Comparison of ENCODE assay signal across 8 cellular contexts in the genomic region with DNA sequence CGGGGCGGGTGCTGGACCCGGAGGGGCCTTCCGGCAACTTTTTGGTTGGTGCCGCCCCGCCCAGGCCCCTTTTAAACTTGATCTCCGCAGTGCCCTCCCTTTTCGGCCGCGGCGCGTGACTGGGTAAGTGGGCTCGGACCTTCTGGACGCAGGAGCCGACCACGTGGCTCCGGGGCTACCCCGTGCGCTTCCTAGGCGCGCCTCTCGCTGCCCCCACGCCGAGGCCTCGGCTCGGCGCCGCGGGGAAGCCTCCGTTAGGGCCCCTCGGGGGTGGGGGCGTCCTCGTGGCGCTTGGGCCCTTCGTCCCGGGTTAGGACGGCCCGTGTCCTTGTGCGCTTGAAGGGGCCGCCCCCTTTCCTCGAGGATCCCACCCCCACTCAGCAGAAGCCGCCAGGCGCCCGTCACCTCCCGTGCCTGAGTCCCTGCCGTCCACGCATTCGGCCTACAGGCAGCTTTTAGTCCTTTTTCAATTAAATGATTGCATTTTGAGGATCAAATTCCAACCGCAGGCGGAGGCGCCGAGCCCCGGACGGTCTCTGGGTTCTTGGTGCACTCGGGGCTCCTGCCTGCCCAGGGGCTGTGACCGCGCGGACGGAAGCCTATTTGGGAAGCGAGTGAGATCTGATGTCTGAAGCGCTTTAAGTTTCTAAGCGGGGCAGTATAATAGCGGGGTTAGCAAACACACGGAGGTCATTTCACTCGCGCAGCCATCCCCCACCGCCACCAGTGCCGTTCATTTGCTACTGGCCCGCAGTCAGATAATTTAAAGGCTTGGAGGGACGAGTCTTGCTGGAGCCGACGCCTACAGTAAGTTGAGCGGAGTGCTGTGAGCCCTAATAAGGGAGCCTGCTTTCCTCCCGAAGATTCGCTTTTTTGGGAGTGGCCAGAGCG. TPM values are rescaled to one million over a fixed set of nuclear protein-coding genes. Genes with fewer than 3 reads are reported as not detected.
DNase-seq lines count a peak whose midpoint lies in the region; ATAC-seq and TF ChIP-seq lines count a peak whose summit lies in the region.

No MANE protein-coding gene starts in this region.

- POLR2A ChIA-PET in CD8-positive, alpha-beta memory T cell (lab: Charles Lee): interaction anchor here (0.7 to 1.0 kb wide), 2 partner anchors 32 to 252 kb away, joined by 3 read pairs; partner anchors contain the start of gene TOMM7
- POLR2A ChIA-PET in OCI-LY7 (lab: Charles Lee): interaction anchor here (0.6 to 1.4 kb wide), 6 partner anchors 10 to 199 kb away, joined by 3 to 4 read pairs (median 3); no protein-coding TSS in a partner anchor

- TF ChIP-seq CTCF in OCI-LY7 (conservative IDR thresholded peaks at IDR 0.05; ENCODE audit: low read length) (peak; percentile 58; the same call in 1 of the 2 replicates), fibroblast of pulmonary artery (IDR thresholded peaks at IDR 0.05; ENCODE audit: low read length, missing control alignments) (no peak), nephron progenitor cell (IDR thresholded peaks at IDR 0.05) (peak; percentile 59)

- peaks cover 8% of the 10 kb centered on the region for H3K36me3 ChIP-seq in CD8-positive, alpha-beta memory T cell (ENCODE audit: insufficient read depth, low read length)
- peaks cover 43% of the 10 kb centered on the region for H3K36me3 ChIP-seq in OCI-LY7 (ENCODE audit: insufficient read depth, low read length)

- H3K4me2 ChIP-seq in OCI-LY7 (ENCODE audit: low read length): peak overlapping the region; percentile 90

- H3K36me3 Mint-ChIP-seq in CD8-positive, alpha-beta memory T cell: peaks cover 0 to 29% (median 3%) of the 10 kb centered on the region in 3 donors
- H3K36me3 Mint-ChIP-seq in activated T-helper 1 cell treated with anti-CD3 and anti-CD28 coated beads, Interleukin-12 subunit alpha, Interleukin-12 subunit beta, Interleukin-2, Interleukin-4 antibody, amounts not matched to agents 30 ng/mL and 10 ng/mL and 1 ng/mL, durations not matched to agents 14 hours and 24 hours and 36 hours (ENCODE audit: low read depth): peaks cover 31% of the 10 kb centered on the region
- H3K36me3 Mint-ChIP-seq in nephron progenitor cell (ENCODE audit: low read depth): peaks cover 27% of the 10 kb centered on the region

- H3K79me2 ChIP-seq in OCI-LY7 (ENCODE audit: insufficient read depth, low read depth, low read length): peaks cover 29% of the 10 kb centered on the region

- H3K4me1 Mint-ChIP-seq in CD8-positive, alpha-beta memory T cell: peaks cover 22 to 27% (median 23%) of the 10 kb centered on the region in 3 donors
- H3K4me1 Mint-ChIP-seq in activated T-helper 1 cell treated with anti-CD3 and anti-CD28 coated beads, Interleukin-12 subunit alpha, Interleukin-12 subunit beta, Interleukin-2, Interleukin-4 antibody, amounts not matched to agents 30 ng/mL and 10 ng/mL and 1 ng/mL, durations not matched to agents 14 hours and 24 hours and 36 hours (ENCODE audit: low read depth): peaks cover 34% of the 10 kb centered on the region
- peaks cover 30% of the 10 kb centered on the region for H3K4me1 Mint-ChIP-seq in nephron progenitor cell
- peaks cover 34% of the 10 kb centered on the region for H3K4me1 Mint-ChIP-seq in stimulated activated naive CD8-positive, alpha-beta T cell treated with anti-CD3 and anti-CD28 coated beads, Interleukin-15, amount 100 ng/mL, for 72 hours

- H3K27me3 Mint-ChIP-seq in CD8-positive, alpha-beta memory T cell: no peaks in the 10 kb centered on the region
- H3K27me3 Mint-ChIP-seq in activated T-helper 1 cell treated with anti-CD3 and anti-CD28 coated beads, Interleukin-12 subunit alpha, Interleukin-12 subunit beta, Interleukin-2, Interleukin-4 antibody, amounts not matched to agents 30 ng/mL and 10 ng/mL and 1 ng/mL, durations not matched to agents 14 hours and 24 hours and 36 hours (ENCODE audit: insufficient read depth): peaks cover 3% of the 10 kb centered on the region
- H3K27me3 Mint-ChIP-seq in nephron progenitor cell (ENCODE audit: low read depth, poor library complexity): no peaks in the 10 kb centered on the region
- H3K27me3 Mint-ChIP-seq in stimulated activated naive CD8-positive, alpha-beta T cell treated with anti-CD3 and anti-CD28 coated beads, Interleukin-15, amount 100 ng/mL, for 72 hours: peaks cover 7% of the 10 kb centered on the region

- peak overlapping the region; percentile 83 for H3K27ac ChIP-seq in CD8-positive, alpha-beta memory T cell (ENCODE audit: low read depth, low read length)
- H3K27ac ChIP-seq in OCI-LY7 (ENCODE audit: low read depth, low read length, poor library complexity, severe bottlenecking): peak overlapping the region; percentile 62

- peak overlapping the region; percentile 83 to 97 (median 92) for H3K27ac Mint-ChIP-seq in CD8-positive, alpha-beta memory T cell
- H3K27ac Mint-ChIP-seq in activated T-helper 1 cell treated with anti-CD3 and anti-CD28 coated beads, Interleukin-12 subunit alpha, Interleukin-12 subunit beta, Interleukin-2, Interleukin-4 antibody, amounts not matched to agents 30 ng/mL and 10 ng/mL and 1 ng/mL, durations not matched to agents 14 hours and 24 hours and 36 hours: peak overlapping the region; percentile 96
- H3K27ac Mint-ChIP-seq in nephron progenitor cell: no peak overlapping the region
- H3K27ac Mint-ChIP-seq in stimulated activated naive CD8-positive, alpha-beta T cell treated with anti-CD3 and anti-CD28 coated beads, Interleukin-15, amount 100 ng/mL, for 72 hours: peak overlapping the region; percentile 97

- H3K9me3 Mint-ChIP-seq in CD8-positive, alpha-beta memory T cell: no peaks in the 10 kb centered on the region
- no peaks in the 10 kb centered on the region for H3K9me3 Mint-ChIP-seq in activated T-helper 1 cell treated with anti-CD3 and anti-CD28 coated beads, Interleukin-12 subunit alpha, Interleukin-12 subunit beta, Interleukin-2, Interleukin-4 antibody, amounts not matched to agents 30 ng/mL and 10 ng/mL and 1 ng/mL, durations not matched to agents 14 hours and 24 hours and 36 hours
- H3K9me3 Mint-ChIP-seq in nephron progenitor cell: no peaks in the 10 kb centered on the region
- H3K9me3 Mint-ChIP-seq in stimulated activated naive CD8-positive, alpha-beta T cell treated with anti-CD3 and anti-CD28 coated beads, Interleukin-15, amount 100 ng/mL, for 72 hours: no peaks in the 10 kb centered on the region

- no peaks in the 10 kb centered on the region for H3K9me2 ChIP-seq in OCI-LY7 (ENCODE audit: insufficient read depth, low read length)

- peak; percentile 83 for ATAC-seq in GM19372 (IDR thresholded peaks at IDR 0.05; ENCODE audit: low read depth, unreplicated experiment)
- ATAC-seq in HG03469 (IDR thresholded peaks at IDR 0.05; ENCODE audit: unreplicated experiment): peak; percentile 68
- ATAC-seq in stimulated activated naive CD8-positive, alpha-beta T cell treated with anti-CD3 and anti-CD28 coated beads, Interleukin-15, amount 100 ng/mL, for 72 hours: peak; percentile 87

- CTCF ChIA-PET in CD8-positive, alpha-beta memory T cell (lab: Charles Lee): interaction anchor here (1.0 to 2.0 kb wide), 5 partner anchors 13 to 201 kb away, joined by 3 to 7 read pairs (median 3); no protein-coding TSS in a partner anchor
- CTCF ChIA-PET in OCI-LY7 (lab: Charles Lee; ENCODE audit: unreplicated experiment): no interaction called here

- peak overlapping the region; percentile 68 for H3K4me3 ChIP-seq in CD8-positive, alpha-beta memory T cell (ENCODE audit: low read length)
- H3K4me3 ChIP-seq in OCI-LY7 (ENCODE audit: low read depth, low read length, poor library complexity, severe bottlenecking) (peak overlapping the region; percentile 81), fibroblast of pulmonary artery (replicated peaks; ENCODE audit: low read depth, low read length) (peak overlapping the region; percentile 79)

- H2AFZ ChIP-seq in OCI-LY7 (ENCODE audit: low read length): peak overlapping the region; percentile 69

- H4K20me1 ChIP-seq in OCI-LY7 (ENCODE audit: insufficient read depth, low read length): no peaks in the 10 kb centered on the region

- H3K4me3 Mint-ChIP-seq in CD8-positive, alpha-beta memory T cell: peak overlapping the region; percentile 89 to 99 (median 94)
- H3K4me3 Mint-ChIP-seq in activated T-helper 1 cell treated with anti-CD3 and anti-CD28 coated beads, Interleukin-12 subunit alpha, Interleukin-12 subunit beta, Interleukin-2, Interleukin-4 antibody, amounts not matched to agents 30 ng/mL and 10 ng/mL and 1 ng/mL, durations not matched to agents 14 hours and 24 hours and 36 hours: peak overlapping the region; percentile 98
- peak overlapping the region; percentile 89 for H3K4me3 Mint-ChIP-seq in nephron progenitor cell
- peak overlapping the region; percentile 98 for H3K4me3 Mint-ChIP-seq in stimulated activated naive CD8-positive, alpha-beta T cell treated with anti-CD3 and anti-CD28 coated beads, Interleukin-15, amount 100 ng/mL, for 72 hours

- H3K9me3 ChIP-seq in CD8-positive, alpha-beta memory T cell (ENCODE audit: low read length): no peaks in the 10 kb centered on the region
- no peaks in the 10 kb centered on the region for H3K9me3 ChIP-seq in OCI-LY7 (ENCODE audit: low read length)

- intact Hi-C loops in OCI-LY7 (cut with micrococcal nuclease; ENCODE audit: unreplicated experiment): loop anchor here (1.0 kb wide), 4 partner anchors 32 to 201 kb away; partner anchors contain the start of genes HYCC1 and TOMM7
- intact Hi-C loops in activated T-helper 1 cell treated with anti-CD3 and anti-CD28 coated beads, Interleukin-12 subunit alpha, Interleukin-12 subunit beta, Interleukin-2, Interleukin-4 antibody, amounts not matched to agents 30 ng/mL and 10 ng/mL and 1 ng/mL, durations not matched to agents 14 hours and 24 hours and 36 hours (cut with micrococcal nuclease): loop anchor here (1.0 to 5.0 kb wide), 9 partner anchors 31 to 327 kb away; partner anchors contain the start of genes HYCC1 and TOMM7

- no TSS peak for BruUV-seq in OCI-LY7 (replicated peaks; lab: Mats Ljungman, UMichigan)

- H3K27me3 ChIP-seq in CD8-positive, alpha-beta memory T cell (ENCODE audit: insufficient read depth, low read length, poor library complexity, severe bottlenecking): no peaks in the 10 kb centered on the region

- H3K4me1 ChIP-seq in CD8-positive, alpha-beta memory T cell (ENCODE audit: insufficient read depth, low read length): peaks cover 10% of the 10 kb centered on the region
- H3K4me1 ChIP-seq in OCI-LY7 (ENCODE audit: insufficient read depth, low read length, poor library complexity, severe bottlenecking): peaks cover 42% of the 10 kb centered on the region

- peak; percentile 74 to 87 (median 78) for DNase-seq in CD8-positive, alpha-beta memory T cell
- peak; percentile 89 for DNase-seq in OCI-LY7 (ENCODE audit: low spot score)
- peak; percentile 75 for DNase-seq in activated T-helper 1 cell treated with anti-CD3 and anti-CD28 coated beads, Interleukin-12 subunit alpha, Interleukin-12 subunit beta, Interleukin-2, Interleukin-4 antibody, amounts not matched to agents 30 ng/mL and 10 ng/mL and 1 ng/mL, durations not matched to agents 14 hours and 24 hours and 36 hours (ENCODE audit: low spot score)
- peak; percentile 92 for DNase-seq in fibroblast of pulmonary artery (ENCODE audit: low read depth)
- DNase-seq in nephron progenitor cell: peak; percentile 78
- peak; percentile 82 to 87 for DNase-seq in stimulated activated naive CD8-positive, alpha-beta T cell treated with anti-CD3 and anti-CD28 coated beads, Interleukin-15, amount 100 ng/mL, for 72 hours

RNA-seq across cellular contexts. Expression of gene TOMM7, which starts 31.8 kb away (rescaled TPM):
- total RNA-seq in CD8-positive, alpha-beta memory T cell: 100 to 1,000 TPM; 299 to 318 TPM
- 409 TPM for polyA plus RNA-seq in CD8-positive, alpha-beta memory T cell
- 184 and 195 TPM in 2 replicates for total RNA-seq in OCI-LY7 (2014; rRNA removed; shearing (Covaris generic))
- 189 and 202 TPM in 2 replicates for total RNA-seq in OCI-LY7 (2022)
- total RNA-seq in activated T-helper 1 cell treated with anti-CD3 and anti-CD28 coated beads, Interleukin-12 subunit alpha, Interleukin-12 subunit beta, Interleukin-2, Interleukin-4 antibody, amounts not matched to agents 30 ng/mL and 10 ng/mL and 1 ng/mL, durations not matched to agents 14 hours and 24 hours and 36 hours: 187 and 225 TPM in 2 replicates

Comparison
In these comparisons a context has a peak if more than half of its experiments do, and no peak if none do; other contexts are left out.
1. Peak in every context shown above with its lines: DNase-seq, ATAC-seq, H3K4me3 ChIP-seq and H3K27ac ChIP-seq.